Comparison of ENCODE assay signal across 7 cellular contexts in the genomic region with DNA sequence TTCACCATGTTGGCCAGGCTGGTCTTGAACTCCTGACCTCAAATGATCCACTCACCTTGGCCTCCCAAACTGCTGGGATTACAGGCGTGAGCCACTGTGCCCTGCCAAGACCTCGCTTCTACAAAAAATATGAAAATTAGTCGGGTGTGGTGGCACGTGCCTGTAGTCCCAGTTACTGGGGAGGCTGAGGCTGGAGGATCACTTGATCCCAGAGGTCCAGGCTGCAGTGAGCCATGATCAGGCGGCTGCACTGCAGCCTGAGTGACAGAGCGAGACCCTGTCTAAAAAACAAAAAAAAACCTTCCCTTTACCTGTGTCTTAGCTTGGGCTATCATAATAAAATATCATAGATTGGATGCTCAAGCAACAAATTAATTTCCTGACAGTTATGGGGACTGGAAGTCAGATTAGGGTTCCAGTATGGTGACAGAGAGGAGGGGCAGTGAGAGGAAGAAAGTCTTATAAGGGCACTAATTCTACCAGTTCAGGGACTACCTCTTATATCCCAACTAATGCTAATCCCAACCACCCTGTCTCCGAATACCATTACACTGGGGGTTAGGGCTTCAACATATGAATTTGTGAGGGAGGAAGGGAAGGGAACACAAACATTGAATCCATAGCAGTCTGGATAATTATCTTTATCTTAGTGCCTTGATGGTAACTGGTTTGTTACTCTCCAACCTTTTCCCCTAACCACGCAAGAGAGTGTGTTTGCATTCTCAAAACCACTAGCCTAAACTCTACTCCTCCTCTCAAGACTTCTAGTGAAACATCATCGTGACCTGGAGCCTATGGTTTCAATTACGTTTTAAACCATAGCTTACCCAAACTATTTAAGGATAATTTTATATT. TPM values are rescaled to one million over a fixed set of nuclear protein-coding genes. Genes with fewer than 3 reads are reported as not detected.
DNase-seq lines count a peak whose midpoint lies in the region; ATAC-seq and TF ChIP-seq lines count a peak whose summit lies in the region.
"Had no signal": no experiment of that assay in that cellular context is flagged by ENCODE, and none has a peak within 500 bp of the region (broad histone marks: within the 10 kb centered on the region; RNA-seq: fewer than 3 reads in every experiment).

No MANE protein-coding gene starts in this region.

- TF ChIP-seq POLR2A in body of pancreas (IDR thresholded peaks at IDR 0.05), result no peak

- H3K27ac Mint-ChIP-seq in IgD-negative memory B cell (peak overlapping the region; percentile 87 to 99 (median 94)), progenitor cell of endocrine pancreas (no peak overlapping the region)

- peaks cover 10 to 15% (median 11%) of the 10 kb centered on the region in 3 donors for H3K4me1 Mint-ChIP-seq in IgD-negative memory B cell
- peaks cover 4% of the 10 kb centered on the region for H3K4me1 Mint-ChIP-seq in progenitor cell of endocrine pancreas (ENCODE audit: low read depth)

- ATAC-seq in body of pancreas (no peak), HG03432 (IDR thresholded peaks at IDR 0.05; ENCODE audit: unreplicated experiment) (no peak)

- H3K9me3 ChIP-seq in body of pancreas, result no peaks in the 10 kb centered on the region

- peaks cover 16% of the 10 kb centered on the region for H3K4me1 ChIP-seq in body of pancreas

- in situ Hi-C loops in KBM-7 (cut with MboI; ENCODE audit: low pct_unique_long_range_greater_than_20kb, low sequenced_read_pairs), result loop anchor here (10.0 kb wide), 1 partner anchor 126 kb away; no protein-coding TSS in a partner anchor

- H3K4me3 Mint-ChIP-seq in IgD-negative memory B cell (peak overlapping the region in 3 of 4 donors; percentile 90 to 98 (median 93)), progenitor cell of endocrine pancreas (ENCODE audit: low read depth) (peak overlapping the region; percentile 85)

- H3K36me3 ChIP-seq in body of pancreas (replicated peaks in 1 of 2; ENCODE audit: insufficient read depth in 1 of 2, low read depth in 2 of 2), result no peaks in the 10 kb centered on the region

- no peak for TF ChIP-seq CTCF in body of pancreas (IDR thresholded peaks at IDR 0.05)
- TF ChIP-seq CTCF in progenitor cell of endocrine pancreas (IDR thresholded peaks at IDR 0.05; ENCODE audit: unreplicated experiment), result no peak

- no peak for DNase-seq in body of pancreas
- no peak for DNase-seq in progenitor cell of endocrine pancreas (ENCODE audit: low spot score, unreplicated experiment)
- DNase-seq in KBM-7, result no peak
- DNase-seq in NCI-H2196 treated with DMSO at 0.1 percent for 48 hours (lab: John Stamatoyannopoulos, UW; ENCODE audit: unreplicated experiment), result no peak
- DNase-seq: cortex of kidney had no signal

- no peak overlapping the region for H3K4me3 ChIP-seq in body of pancreas

- H3K27me3 ChIP-seq in body of pancreas, result no peaks in the 10 kb centered on the region

- WGBS in body of pancreas, 2 donors, result 85 to 86% methylated on average over 10 of the region's 10 CpGs

- H3K9me3 Mint-ChIP-seq in IgD-negative memory B cell (no peaks in the 10 kb centered on the region), progenitor cell of endocrine pancreas (ENCODE audit: low read depth) (no peaks in the 10 kb centered on the region)

- H3K36me3 Mint-ChIP-seq in IgD-negative memory B cell (peaks cover 1% of the 10 kb centered on the region), progenitor cell of endocrine pancreas (ENCODE audit: insufficient read depth) (peaks cover 7% of the 10 kb centered on the region)

- H3K27me3 Mint-ChIP-seq in IgD-negative memory B cell, result no peaks in the 10 kb centered on the region
- H3K27me3 Mint-ChIP-seq in progenitor cell of endocrine pancreas, result peaks cover 2% of the 10 kb centered on the region

- intact Hi-C loops in body of pancreas (cut with DNase I), result no loop called here

- peak overlapping the region; percentile 76 to 86 (median 80) for H3K27ac ChIP-seq in body of pancreas

RNA-seq across cellular contexts. Expression of a gene that starts 1.0 kb away (rescaled TPM):
- polyA plus RNA-seq in IgD-negative memory B cell, result 121 TPM
- total RNA-seq in body of pancreas, result 10 to 100 TPM; 46.1 to 62.8 TPM
- 108 and 115 TPM in 2 replicates for total RNA-seq in progenitor cell of endocrine pancreas

RNA-seq across cellular contexts. Expression of a gene that starts 10.7 kb away (rescaled TPM):
- polyA plus RNA-seq in IgD-negative memory B cell, result 45.5 TPM
- total RNA-seq in body of pancreas, result 1 to 10 TPM; 8.9 to 9.6 TPM
- total RNA-seq in progenitor cell of endocrine pancreas, result 26.2 and 27.0 TPM in 2 replicates

RNA-seq across cellular contexts. Expression of a gene that starts 11.0 kb away (rescaled TPM):
- 0.38 TPM for polyA plus RNA-seq in IgD-negative memory B cell
- total RNA-seq in body of pancreas (not detected), progenitor cell of endocrine pancreas (not detected in 2 replicates)

RNA-seq across cellular contexts. Expression of a gene that starts 18.2 kb away (rescaled TPM):
- polyA plus RNA-seq in IgD-negative memory B cell, result not detected
- total RNA-seq in body of pancreas, result under 1 TPM in 1 of 2 donors, not detected in 1; 0.52 TPM
- 29.6 and 32.4 TPM in 2 replicates for total RNA-seq in progenitor cell of endocrine pancreas

RNA-seq across cellular contexts. Expression of a gene that starts 28.7 kb away (rescaled TPM):
- polyA plus RNA-seq in IgD-negative memory B cell, result not detected
- not detected for total RNA-seq in body of pancreas
- 0.38 and 0.93 TPM in 2 replicates for total RNA-seq in progenitor cell of endocrine pancreas
